8 cellular contexts compared by ENCODE assay signal in the genomic region with DNA sequence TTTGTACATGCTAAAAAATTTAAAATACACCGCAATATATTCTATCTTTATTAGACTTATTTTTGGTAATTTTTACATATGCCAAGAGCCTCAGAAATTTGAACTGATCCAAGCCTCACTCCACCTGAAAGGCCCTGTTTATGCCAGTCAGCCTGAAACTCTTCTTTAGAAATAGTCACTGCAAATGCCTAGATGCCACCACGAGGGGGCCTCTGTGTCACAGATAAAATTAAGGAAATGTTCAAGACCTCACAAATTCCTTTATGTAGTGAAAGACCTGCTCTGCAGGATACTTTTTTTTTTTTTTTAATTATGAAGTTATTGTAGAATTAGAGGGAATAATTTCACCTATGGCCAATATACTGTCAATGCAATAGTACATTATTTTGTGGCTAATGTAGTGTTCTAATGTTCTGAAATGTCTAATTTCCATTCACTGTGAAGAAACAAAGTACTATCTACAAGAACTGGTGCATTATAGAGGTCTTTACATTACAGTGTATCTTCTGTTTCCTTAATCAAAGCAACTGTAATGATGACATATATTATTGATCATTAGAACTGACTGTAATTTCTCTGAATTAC.
DNase-seq lines count a peak whose midpoint lies in the region; ATAC-seq, FAIRE-seq and TF ChIP-seq lines count a peak whose summit lies in the region.

No MANE protein-coding gene starts in this region.

- no peaks in the 10 kb centered on the region for H3K9me3 Mint-ChIP-seq in activated T-cell treated with anti-CD3 and anti-CD28 coated beads, Interleukin-2, amount 50 U/mL, for 72 hours

- no peak for TF ChIP-seq POLR2A in tibial nerve (IDR thresholded peaks at IDR 0.05)

- no peak overlapping the region for H2AFZ ChIP-seq in PC-9

- H3K4me1 Mint-ChIP-seq in activated T-cell treated with anti-CD3 and anti-CD28 coated beads, Interleukin-2, amount 50 U/mL, for 72 hours (ENCODE audit: low read depth), result peaks cover 35% of the 10 kb centered on the region

- H3K4me2 ChIP-seq in PC-9, result no peak overlapping the region

- no peaks in the 10 kb centered on the region for H3K79me2 ChIP-seq in PC-9 (ENCODE audit: low read depth)

- POLR2A ChIA-PET in PC-9 (lab: Charles Lee; ENCODE audit: unreplicated experiment), result no interaction called here

- H3K36me3 ChIP-seq in PC-9 (ENCODE audit: low read depth) (no peaks in the 10 kb centered on the region), pancreas (no peaks in the 10 kb centered on the region), tibial nerve (no peaks in the 10 kb centered on the region)

- CTCF ChIA-PET in PC-9 (lab: Charles Lee), result no interaction called here

- peak; percentile 23 for TF ChIP-seq CTCF in AG09309 (IDR thresholded peaks at IDR 0.05; ENCODE audit: control insufficient read depth, insufficient read depth, low read depth, low read length, missing control alignments)
- peak; percentile 85 for TF ChIP-seq CTCF in PC-9 (conservative IDR thresholded peaks at IDR 0.05)
- TF ChIP-seq CTCF in fibroblast of villous mesenchyme (IDR thresholded peaks at IDR 0.05; ENCODE audit: insufficient read depth, low read depth, low read length), result peak; percentile 37
- TF ChIP-seq CTCF in pancreas (IDR thresholded peaks at IDR 0.05), result peak; percentile 30 to 70 (median 62)
- peak; percentile 54 to 83 (median 59) for TF ChIP-seq CTCF in tibial nerve (IDR thresholded peaks at IDR 0.05)

- WGBS in pancreas, 2 donors, result 10 to 12% methylated on average over 2 of the region's 2 CpGs
- WGBS in tibial nerve, 2 donors, result 12 to 16% methylated on average over 2 of the region's 2 CpGs

- no peak overlapping the region for H3K4me3 ChIP-seq in AG09309 (ENCODE audit: control insufficient read depth, low read depth, low read length)
- H3K4me3 ChIP-seq in PC-9, result no peak overlapping the region
- H3K4me3 ChIP-seq in fibroblast of villous mesenchyme (ENCODE audit: low read depth, low read length), result no peak overlapping the region
- H3K4me3 ChIP-seq in pancreas, result no peak overlapping the region
- H3K4me3 ChIP-seq in tibial nerve, result no peak overlapping the region

- H3K4me1 ChIP-seq in PC-9 (replicated peaks; ENCODE audit: insufficient read depth), result no peaks in the 10 kb centered on the region
- H3K4me1 ChIP-seq in pancreas, result no peaks in the 10 kb centered on the region
- H3K4me1 ChIP-seq in tibial nerve, result peaks cover 0 to 13% (median 0%) of the 10 kb centered on the region in 4 donors

- DNase-seq in AG09309 (ENCODE audit: low read depth) (no peak), PC-9 (peak; percentile 50 to 52), fibroblast of villous mesenchyme (ENCODE audit: low read depth) (peak; percentile 12), pancreas (peak in 5 of 6 donors; percentile 41 to 74 (median 53)), tibial nerve (ENCODE audit: low spot score in 2 of 2) (peak; percentile 53 to 81)
- peak; percentile 74 to 78 for DNase-seq in activated T-cell treated with anti-CD3 and anti-CD28 coated beads, Interleukin-2, amount 50 U/mL, for 72 hours

- H3K9me3 ChIP-seq in PC-9 (ENCODE audit: insufficient read depth, low read depth), result no peaks in the 10 kb centered on the region
- no peaks in the 10 kb centered on the region for H3K9me3 ChIP-seq in pancreas
- H3K9me3 ChIP-seq in tibial nerve, result no peaks in the 10 kb centered on the region

- peak overlapping the region; percentile 91 for H3K27ac Mint-ChIP-seq in activated T-cell treated with anti-CD3 and anti-CD28 coated beads, Interleukin-2, amount 50 U/mL, for 72 hours

- no peak for TF ChIP-seq EP300 in tibial nerve (IDR thresholded peaks at IDR 0.05)

- no peaks in the 10 kb centered on the region for H3K27me3 Mint-ChIP-seq in activated T-cell treated with anti-CD3 and anti-CD28 coated beads, Interleukin-2, amount 50 U/mL, for 72 hours (ENCODE audit: low read depth)

- no peaks in the 10 kb centered on the region for H3F3A ChIP-seq in PC-9 (ENCODE audit: insufficient read depth, low read depth)

- H3K27me3 ChIP-seq in PC-9 (ENCODE audit: insufficient read depth, low read depth), result no peaks in the 10 kb centered on the region
- no peaks in the 10 kb centered on the region for H3K27me3 ChIP-seq in pancreas
- no peaks in the 10 kb centered on the region for H3K27me3 ChIP-seq in tibial nerve

- no peak overlapping the region for H3K4me3 Mint-ChIP-seq in activated T-cell treated with anti-CD3 and anti-CD28 coated beads, Interleukin-2, amount 50 U/mL, for 72 hours

- BruUV-seq in PC-9 (replicated peaks; lab: Mats Ljungman, UMichigan), result no TSS peak

- H4K20me1 ChIP-seq in PC-9 (ENCODE audit: insufficient read depth), result no peaks in the 10 kb centered on the region

- H3K9me2 ChIP-seq in PC-9 (ENCODE audit: insufficient read depth), result no peaks in the 10 kb centered on the region

- peak; percentile 73 for ATAC-seq in GM18867 (IDR thresholded peaks at IDR 0.05; ENCODE audit: unreplicated experiment)
- ATAC-seq in HG03432 (IDR thresholded peaks at IDR 0.05; ENCODE audit: unreplicated experiment), result peak; percentile 57
- peak; percentile 30 to 40 for ATAC-seq in activated T-cell treated with anti-CD3 and anti-CD28 coated beads, Interleukin-2, amount 50 U/mL, for 72 hours (replicated peaks in 1 of 2)
- peak; percentile 74 to 92 (median 90) for ATAC-seq in pancreas

- H3K27ac ChIP-seq in PC-9 (no peak overlapping the region), pancreas (no peak overlapping the region), tibial nerve (no peak overlapping the region)

- intact Hi-C loops in PC-9 (cut with micrococcal nuclease; ENCODE audit: unreplicated experiment) (loop anchor here (1.0 to 5.0 kb wide), 3 partner anchors 48 to 1031 kb away; a partner anchor contains a TSS), pancreas (cut with DNase I) (loop anchor here in 1 of 3 donors (5.0 kb wide), 1 partner anchor 51 kb away; no protein-coding TSS in a partner anchor)

- peak; percentile 84 for FAIRE-seq in pancreas (lab: Jason Lieb, UNC)

- no peaks in the 10 kb centered on the region for H3K36me3 Mint-ChIP-seq in activated T-cell treated with anti-CD3 and anti-CD28 coated beads, Interleukin-2, amount 50 U/mL, for 72 hours (ENCODE audit: insufficient read depth in 2 of 2)

Comparison
In these comparisons a context has a peak if more than half of its experiments do, and no peak if none do; other contexts are left out.
1. CTCF ChIP-seq: peak in every context shown above with its lines; median percentile 85 in PC-9; 62 in pancreas; 59 in tibial nerve; 37 in fibroblast of villous mesenchyme; 23 in AG09309.
2. ATAC-seq: peak in every context shown above with its lines; median percentile 90 in pancreas; 73 in GM18867; 57 in HG03432; 35 in activated T-cell treated with anti-CD3 and anti-CD28 coated beads, Interleukin-2, amount 50 U/mL, for 72 hours.